In genomic region chr9:76655121-76655531, GRCh38 we compare ENCODE assay signal across 11 cellular contexts.
DNase-seq lines count a peak whose midpoint lies in the region; ATAC-seq and TF ChIP-seq lines count a peak whose summit lies in the region.
"Had no signal": no experiment of that assay in that cellular context is flagged by ENCODE, and none has a peak within 500 bp of the region (broad histone marks: within the 10 kb centered on the region; RNA-seq: fewer than 3 reads in every experiment).

No MANE protein-coding gene starts in this region.

- CTCF ChIA-PET in activated CD4-positive, alpha-beta memory T cell treated with anti-CD3 and anti-CD28 coated beads, Interleukin-2, amount 10 ng/mL, durations not matched to agents 7 days and 5 days (lab: Charles Lee), result no interaction called here

- no peak for TF ChIP-seq CTCF in hepatocyte (IDR thresholded peaks at IDR 0.05; ENCODE audit: poor library complexity)

- no peaks in the 10 kb centered on the region for H3K79me2 ChIP-seq in hepatocyte

- H3K9me3 Mint-ChIP-seq in activated T-cell treated with anti-CD3 and anti-CD28 coated beads, Interleukin-2, amount 50 U/mL, for 4 hours, result no peaks in the 10 kb centered on the region
- H3K9me3 Mint-ChIP-seq in activated CD4-positive, alpha-beta memory T cell treated with anti-CD3 and anti-CD28 coated beads, Interleukin-2, amount 10 ng/mL, durations not matched to agents 7 days and 5 days, result no peaks in the 10 kb centered on the region
- H3K9me3 Mint-ChIP-seq: nephron had no signal

- POLR2A ChIA-PET in activated CD4-positive, alpha-beta memory T cell treated with anti-CD3 and anti-CD28 coated beads, Interleukin-2, amount 10 ng/mL, durations not matched to agents 7 days and 5 days (lab: Charles Lee), result no interaction called here

- H3K27ac Mint-ChIP-seq in activated CD4-positive, alpha-beta memory T cell treated with anti-CD3 and anti-CD28 coated beads, Interleukin-2, amount 10 ng/mL, durations not matched to agents 7 days and 5 days, result peak overlapping the region; percentile 50
- H3K27ac Mint-ChIP-seq: nephron had no signal

- H3K36me3 Mint-ChIP-seq in activated T-cell treated with anti-CD3 and anti-CD28 coated beads, Interleukin-2, amount 50 U/mL, for 4 hours (ENCODE audit: insufficient read depth), result no peaks in the 10 kb centered on the region
- H3K36me3 Mint-ChIP-seq in activated CD4-positive, alpha-beta memory T cell treated with anti-CD3 and anti-CD28 coated beads, Interleukin-2, amount 10 ng/mL, durations not matched to agents 7 days and 5 days (ENCODE audit: low read depth), result no peaks in the 10 kb centered on the region

- H3K27me3 ChIP-seq in hepatocyte, result no peaks in the 10 kb centered on the region
- no peaks in the 10 kb centered on the region for H3K27me3 ChIP-seq in MG63
- H3K27me3 ChIP-seq: testis had no signal

- no peaks in the 10 kb centered on the region for H3K9me3 ChIP-seq in hepatocyte (ENCODE audit: low read depth)
- H3K9me3 ChIP-seq in MG63, result no peaks in the 10 kb centered on the region
- H3K9me3 ChIP-seq: testis had no signal

- no peak overlapping the region for H2AFZ ChIP-seq in hepatocyte

- H3K4me3 ChIP-seq in hepatocyte (no peak overlapping the region), MG63 (no peak overlapping the region)
- H3K4me3 ChIP-seq: testis had no signal

- no peak overlapping the region for H3K4me3 Mint-ChIP-seq in activated T-cell treated with anti-CD3 and anti-CD28 coated beads, Interleukin-2, amount 50 U/mL, for 4 hours
- no peak overlapping the region for H3K4me3 Mint-ChIP-seq in activated CD4-positive, alpha-beta memory T cell treated with anti-CD3 and anti-CD28 coated beads, Interleukin-2, amount 10 ng/mL, durations not matched to agents 7 days and 5 days
- H3K4me3 Mint-ChIP-seq: nephron had no signal

- H3K9me2 ChIP-seq in hepatocyte (replicated peaks; ENCODE audit: insufficient read depth), result no peaks in the 10 kb centered on the region

- H3K36me3 ChIP-seq in hepatocyte (replicated peaks; ENCODE audit: insufficient read depth, low read depth), result no peaks in the 10 kb centered on the region
- H3K36me3 ChIP-seq in MG63, result no peaks in the 10 kb centered on the region

- peaks cover 54% of the 10 kb centered on the region for H3K4me1 Mint-ChIP-seq in activated T-cell treated with anti-CD3 and anti-CD28 coated beads, Interleukin-2, amount 50 U/mL, for 4 hours (ENCODE audit: low read depth)
- H3K4me1 Mint-ChIP-seq in activated CD4-positive, alpha-beta memory T cell treated with anti-CD3 and anti-CD28 coated beads, Interleukin-2, amount 10 ng/mL, durations not matched to agents 7 days and 5 days, result peaks cover 53% of the 10 kb centered on the region

- no peak overlapping the region for H3K4me2 ChIP-seq in hepatocyte

- H3K4me1 ChIP-seq in hepatocyte (ENCODE audit: insufficient read depth), result peaks cover 10% of the 10 kb centered on the region

- no peaks in the 10 kb centered on the region for H3K27me3 Mint-ChIP-seq in activated T-cell treated with anti-CD3 and anti-CD28 coated beads, Interleukin-2, amount 50 U/mL, for 4 hours (ENCODE audit: low read depth)
- H3K27me3 Mint-ChIP-seq in activated CD4-positive, alpha-beta memory T cell treated with anti-CD3 and anti-CD28 coated beads, Interleukin-2, amount 10 ng/mL, durations not matched to agents 7 days and 5 days, result no peaks in the 10 kb centered on the region

- ATAC-seq in activated T-cell treated with anti-CD3 and anti-CD28 coated beads, Interleukin-2, amount 50 U/mL, for 4 hours, result peak; percentile 46 to 61

- WGBS in hepatocyte (ENCODE audit: low lambda C conversion rate, missing lambda C conversion rate), result 91% methylated on average over 6 of the region's 6 CpGs

- no peaks in the 10 kb centered on the region for H4K20me1 ChIP-seq in hepatocyte (ENCODE audit: insufficient read depth, poor library complexity, severe bottlenecking)

- DNase-seq in activated T-cell treated with anti-CD3 and anti-CD28 coated beads, Interleukin-2, amount 50 U/mL, for 4 hours, result no peak
- no peak for DNase-seq in activated T-cell treated with anti-CD3 and anti-CD28 coated beads, Interleukin-2, amount 50 U/mL, for 48 hours
- no peak for DNase-seq in activated CD4-positive, alpha-beta memory T cell treated with anti-CD3 and anti-CD28 coated beads, Interleukin-2, amount 10 ng/mL, durations not matched to agents 7 days and 5 days
- no peak for DNase-seq in hepatocyte (ENCODE audit: low spot score)
- peak; percentile 64 for DNase-seq in superior temporal gyrus (ENCODE audit: extremely low spot score)
- no peak for DNase-seq in MG63
- DNase-seq in central memory CD4-positive, alpha-beta T cell, result no peak
- no peak for DNase-seq in NCI-H524 (lab: John Stamatoyannopoulos, UW)
- DNase-seq: NCI-H1092 treated with DMSO at 0.1 percent for 48 hours, testis had no signal

- peak overlapping the region; percentile 2 for H3K27ac ChIP-seq in hepatocyte
- H3K27ac ChIP-seq: testis had no signal
